21 cellular contexts compared by ENCODE assay signal in genomic region chr4:76569225-76569624, GRCh38.
DNase-seq lines count a peak whose midpoint lies in the region; ATAC-seq and TF ChIP-seq lines count a peak whose summit lies in the region.
"Had no signal": no experiment of that assay in that cellular context is flagged by ENCODE, and none has a peak within 500 bp of the region (broad histone marks: within the 10 kb centered on the region; RNA-seq: fewer than 3 reads in every experiment).

No MANE protein-coding gene starts in this region.

- H3K4me1 ChIP-seq in MM.1S (ENCODE audit: low read length) (peaks cover 18% of the 10 kb centered on the region), esophagus muscularis mucosa (peaks cover 3 to 37% (median 29%) of the 10 kb centered on the region in 4 donors), parathyroid adenoma (peaks cover 9% of the 10 kb centered on the region)

- no peaks in the 10 kb centered on the region for H3F3A ChIP-seq in MM.1S (ENCODE audit: insufficient read depth, low read length)

- H3K79me2 ChIP-seq in MM.1S (ENCODE audit: low read length) (no peaks in the 10 kb centered on the region), parathyroid adenoma (no peaks in the 10 kb centered on the region)

- peak overlapping the region; percentile 35 for H3K4me2 ChIP-seq in MM.1S (ENCODE audit: low read depth, low read length)
- peak overlapping the region; percentile 63 for H3K4me2 ChIP-seq in parathyroid adenoma (ENCODE audit: low read length)

- no peak for ATAC-seq in GM19452 (IDR thresholded peaks at IDR 0.05; ENCODE audit: unreplicated experiment)
- ATAC-seq: naive thymus-derived CD8-positive, alpha-beta T cell had no signal

- no peaks in the 10 kb centered on the region for H3K27me3 ChIP-seq in MM.1S (replicated peaks; ENCODE audit: insufficient read depth, low read length)
- no peaks in the 10 kb centered on the region for H3K27me3 ChIP-seq in esophagus muscularis mucosa
- H3K27me3 ChIP-seq in parathyroid adenoma (ENCODE audit: control insufficient read depth, insufficient read depth, low read length): no peaks in the 10 kb centered on the region
- H3K27me3 ChIP-seq: gastrocnemius medialis, ovary had no signal

- H2AFZ ChIP-seq in MM.1S (ENCODE audit: low read length): no peak overlapping the region
- peak overlapping the region; percentile 46 for H2AFZ ChIP-seq in parathyroid adenoma
- H2AFZ ChIP-seq: GM23248 had no signal

- H3K4me3 ChIP-seq in MM.1S (ENCODE audit: low read length) (no peak overlapping the region), esophagus muscularis mucosa (no peak overlapping the region), parathyroid adenoma (ENCODE audit: low read depth, low read length) (peak overlapping the region; percentile 28)
- H3K4me3 ChIP-seq: gastrocnemius medialis, GM23248, ovary had no signal

- no peaks in the 10 kb centered on the region for H4K20me1 ChIP-seq in MM.1S (ENCODE audit: insufficient read depth, low read length)

- DNase-seq in MM.1S: peak; percentile 59
- DNase-seq in esophagus muscularis mucosa (ENCODE audit: extremely low spot score): no peak
- DNase-seq in NCI-H345 (lab: John Stamatoyannopoulos, UW): no peak
- no peak for DNase-seq in NCI-H2029 (lab: John Stamatoyannopoulos, UW)
- DNase-seq in SW 1271 (lab: John Stamatoyannopoulos, UW): no peak
- DNase-seq: activated CD4-positive, alpha-beta memory T cell treated with anti-CD3 and anti-CD28 coated beads, Interleukin-2, amount 10 ng/mL, durations not matched to agents 7 days and 5 days; activated effector memory CD4-positive, alpha-beta T cell treated with Interleukin-2 at 50 U/mL for 16 hours; CD4-positive, alpha-beta T cell; DMS153; effector memory CD4-positive, alpha-beta T cell; gastrocnemius medialis; GDM1; GM23248; naive thymus-derived CD8-positive, alpha-beta T cell; NCI-H146; NCI-H2171 treated with DMSO at 0.1 percent for 48 hours; NCI-H526; ovary had no signal

- no peaks in the 10 kb centered on the region for H3K9me2 ChIP-seq in MM.1S (replicated peaks; ENCODE audit: insufficient read depth, low read length)

- intact Hi-C loops in esophagus muscularis mucosa (cut with DNase I): no loop called here

- TF ChIP-seq EP300 in esophagus muscularis mucosa (IDR thresholded peaks at IDR 0.05): no peak

- WGBS in esophagus muscularis mucosa: 81% methylated on average over 3 of the region's 3 CpGs

- no peak for TF ChIP-seq POLR2A in esophagus muscularis mucosa (IDR thresholded peaks at IDR 0.05; ENCODE audit: low read depth)

- H3K27ac ChIP-seq in C4-2B (peak overlapping the region; percentile 95; the same call in 1 of the 2 replicates), MM.1S (ENCODE audit: low read length) (no peak overlapping the region), esophagus muscularis mucosa (replicated peaks in 1 of 4) (peak overlapping the region; percentile 20 to 75 (median 58)), parathyroid adenoma (peak overlapping the region; percentile 90)
- H3K27ac ChIP-seq: gastrocnemius medialis, ovary had no signal

- H3K36me3 ChIP-seq in MM.1S (replicated peaks; ENCODE audit: insufficient read depth, low read length): no peaks in the 10 kb centered on the region
- H3K36me3 ChIP-seq in esophagus muscularis mucosa: no peaks in the 10 kb centered on the region
- no peaks in the 10 kb centered on the region for H3K36me3 ChIP-seq in parathyroid adenoma (ENCODE audit: control insufficient read depth, insufficient read depth, low read length)
- H3K36me3 ChIP-seq: gastrocnemius medialis, ovary had no signal

- H3K9ac ChIP-seq in MM.1S (ENCODE audit: low read length): no peak overlapping the region
- no peak overlapping the region for H3K9ac ChIP-seq in parathyroid adenoma
- H3K9ac ChIP-seq: GM23248 had no signal

- TF ChIP-seq CTCF in C4-2B (conservative IDR thresholded peaks at IDR 0.05): no peak
- TF ChIP-seq CTCF in MM.1S (IDR thresholded peaks at IDR 0.05; ENCODE audit: low read length): no peak
- TF ChIP-seq CTCF in esophagus muscularis mucosa (IDR thresholded peaks at IDR 0.05): no peak
- TF ChIP-seq CTCF in parathyroid adenoma (IDR thresholded peaks at IDR 0.05): no peak

- H3K9me3 ChIP-seq in MM.1S (replicated peaks; ENCODE audit: insufficient read depth, low read length): no peaks in the 10 kb centered on the region
- no peaks in the 10 kb centered on the region for H3K9me3 ChIP-seq in esophagus muscularis mucosa
- no peaks in the 10 kb centered on the region for H3K9me3 ChIP-seq in parathyroid adenoma (ENCODE audit: control insufficient read depth, low read length)
- H3K9me3 ChIP-seq: gastrocnemius medialis, ovary had no signal
